21 cellular contexts compared by ENCODE assay signal in the genomic region with DNA sequence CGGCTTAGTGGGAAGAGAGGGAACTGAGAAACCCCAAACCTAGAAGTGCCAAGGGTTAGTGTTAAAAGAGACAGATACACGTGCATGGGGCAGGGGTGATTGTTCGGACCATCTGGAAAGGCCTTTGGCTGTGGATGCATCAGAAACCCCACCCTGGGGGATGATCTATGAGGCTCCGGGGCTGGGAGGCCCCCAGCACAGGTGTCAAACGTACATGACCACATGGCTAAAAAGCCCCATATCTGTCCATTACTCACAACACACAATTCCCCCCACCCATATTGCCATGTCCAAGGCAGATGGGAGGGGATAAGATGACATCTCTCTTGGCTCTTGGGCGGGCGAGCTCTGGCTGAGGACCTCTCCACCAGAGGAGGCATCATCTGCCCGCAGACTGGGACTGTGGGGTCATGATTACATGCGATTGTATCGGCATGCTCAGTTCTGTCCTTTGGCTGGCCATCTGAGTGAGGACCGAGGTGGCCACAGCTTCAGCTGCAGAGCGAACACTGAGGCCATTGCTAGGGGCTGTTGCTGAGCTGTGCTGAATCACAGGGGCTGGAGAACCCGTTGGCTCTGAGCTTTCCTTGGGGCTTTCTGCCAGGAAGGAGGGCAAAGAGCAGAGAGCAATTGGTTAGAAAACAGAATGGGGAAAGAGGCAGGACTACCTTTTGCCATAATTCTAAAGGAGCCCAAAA. TPM values are rescaled to one million over a fixed set of nuclear protein-coding genes. Genes with fewer than 3 reads are reported as not detected.
DNase-seq lines count a peak whose midpoint lies in the region; ATAC-seq and TF ChIP-seq lines count a peak whose summit lies in the region.
"Had no signal": no experiment of that assay in that cellular context is flagged by ENCODE, and none has a peak within 500 bp of the region (broad histone marks: within the 10 kb centered on the region; RNA-seq: fewer than 3 reads in every experiment).

No MANE protein-coding gene starts in this region.

- no peak for ATAC-seq in activated naive CD4-positive, alpha-beta T cell treated with anti-CD3 and anti-CD28 coated beads, Interleukin-2, amount 50 U/mL, for 72 hours
- ATAC-seq in upper lobe of right lung (no peak), SK-N-SH treated with all-trans-retinoic acid at 6 μM for 48 hours (no peak)
- ATAC-seq: A549, Panc1 had no signal

- H3K9me3 ChIP-seq in upper lobe of right lung (no peaks in the 10 kb centered on the region), hepatocyte (ENCODE audit: low read depth) (no peaks in the 10 kb centered on the region)
- H3K9me3 ChIP-seq: A549, SJSA1 had no signal

- TF ChIP-seq CTCF in nephron progenitor cell (IDR thresholded peaks at IDR 0.05) (no peak), upper lobe of right lung (IDR thresholded peaks at IDR 0.05) (no peak), hepatocyte (IDR thresholded peaks at IDR 0.05; ENCODE audit: poor library complexity) (no peak)

- H3K9me3 Mint-ChIP-seq in activated naive CD4-positive, alpha-beta T cell treated with anti-CD3 and anti-CD28 coated beads, Interleukin-2, amount 50 U/mL, for 72 hours = no peaks in the 10 kb centered on the region
- no peaks in the 10 kb centered on the region for H3K9me3 Mint-ChIP-seq in nephron progenitor cell

- H3K27me3 ChIP-seq in upper lobe of right lung (no peaks in the 10 kb centered on the region), hepatocyte (no peaks in the 10 kb centered on the region)
- H3K27me3 ChIP-seq: SJSA1 had no signal

- 93% methylated on average over 13 of the region's 13 CpGs for WGBS in hepatocyte (ENCODE audit: low lambda C conversion rate, missing lambda C conversion rate)

- H3K9me2 ChIP-seq in hepatocyte (replicated peaks; ENCODE audit: insufficient read depth) = no peaks in the 10 kb centered on the region

- no peaks in the 10 kb centered on the region for H3K79me2 ChIP-seq in hepatocyte

- H3K27ac Mint-ChIP-seq in activated naive CD4-positive, alpha-beta T cell treated with anti-CD3 and anti-CD28 coated beads, Interleukin-2, amount 50 U/mL, for 72 hours = peak overlapping the region; percentile 34
- peak overlapping the region; percentile 13 for H3K27ac Mint-ChIP-seq in nephron progenitor cell

- H3K4me1 ChIP-seq in upper lobe of right lung = peaks cover 7% of the 10 kb centered on the region
- no peaks in the 10 kb centered on the region for H3K4me1 ChIP-seq in hepatocyte (ENCODE audit: insufficient read depth)
- H3K4me1 ChIP-seq: A549, SJSA1 had no signal

- peaks cover 0 to 6% of the 10 kb centered on the region in 2 donors for H3K36me3 Mint-ChIP-seq in activated naive CD4-positive, alpha-beta T cell treated with anti-CD3 and anti-CD28 coated beads, Interleukin-2, amount 50 U/mL, for 72 hours
- H3K36me3 Mint-ChIP-seq in nephron progenitor cell (ENCODE audit: low read depth) = peaks cover 38% of the 10 kb centered on the region

- H3K4me3 ChIP-seq in upper lobe of right lung (no peak overlapping the region), hepatocyte (no peak overlapping the region)
- H3K4me3 ChIP-seq: A549, SJSA1 had no signal

- no peak overlapping the region for H3K4me2 ChIP-seq in hepatocyte
- H3K4me2 ChIP-seq: A549 had no signal

- peaks cover 4% of the 10 kb centered on the region for H3K27me3 Mint-ChIP-seq in nephron progenitor cell (ENCODE audit: low read depth, poor library complexity)

- no peak overlapping the region for H2AFZ ChIP-seq in hepatocyte

- intact Hi-C loops in upper lobe of right lung (cut with DNase I) = no loop called here

- DNase-seq in activated naive CD4-positive, alpha-beta T cell treated with anti-CD3 and anti-CD28 coated beads, Interleukin-2, amount 50 U/mL, for 72 hours (ENCODE audit: low spot score in 2 of 2) = no peak
- no peak for DNase-seq in activated naive CD4-positive, alpha-beta T cell treated with anti-CD3 and anti-CD28 coated beads, Interleukin-2, amount 50 U/mL, for 16 hours
- no peak for DNase-seq in nephron progenitor cell
- peak; percentile 53 for DNase-seq in upper lobe of right lung
- no peak for DNase-seq in hepatocyte (ENCODE audit: low spot score)
- no peak for DNase-seq in stimulated activated CD4-positive, alpha-beta T cell treated with anti-CD3 and anti-CD28 coated beads, Interleukin-2, amount 100 ng/mL, for 24 hours
- DNase-seq: H7, IMR-90, Karpas-422, NCI-H1436 treated with DMSO at 0.1 percent for 48 hours, NCI-H2029 treated with DMSO at 0.1 percent for 48 hours, NCI-H2171 had no signal

- H3K36me3 ChIP-seq in upper lobe of right lung = peaks cover 99% of the 10 kb centered on the region
- H3K36me3 ChIP-seq in hepatocyte (replicated peaks; ENCODE audit: insufficient read depth, low read depth) = no peaks in the 10 kb centered on the region

- no peak overlapping the region for H3K4me3 Mint-ChIP-seq in nephron progenitor cell

- H3K4me1 Mint-ChIP-seq in nephron progenitor cell = no peaks in the 10 kb centered on the region

- no peaks in the 10 kb centered on the region for H4K20me1 ChIP-seq in hepatocyte (ENCODE audit: insufficient read depth, poor library complexity, severe bottlenecking)

- H3K27ac ChIP-seq in cingulate gyrus (ENCODE audit: low read depth, low read length) (peak overlapping the region; percentile 12), upper lobe of right lung (no peak overlapping the region), hepatocyte (no peak overlapping the region)
- H3K27ac ChIP-seq: A549, HL-60, SJSA1 had no signal

TF ChIP-seq in SK-N-SH treated with all-trans-retinoic acid at 6 μM for 48 hours, 23 proteins besides CTCF, POLR2A, EP300 and RAD21:
- TF ChIP-seq ESRRG (CRISPR knock-in tag; IDR thresholded peaks at IDR 0.05) = no peak
- TF ChIP-seq OSR1 (CRISPR knock-in tag; IDR thresholded peaks at IDR 0.05) = no peak
- no peak for TF ChIP-seq ZC3H10 (CRISPR knock-in tag; IDR thresholded peaks at IDR 0.05)
- TF ChIP-seq ISL1 (CRISPR knock-in tag; IDR thresholded peaks at IDR 0.05) = no peak
- TF ChIP-seq ZFP3 (CRISPR knock-in tag; IDR thresholded peaks at IDR 0.05) = no peak
- TF ChIP-seq SNAI2 (CRISPR knock-in tag; IDR thresholded peaks at IDR 0.05) = no peak
- no peak for TF ChIP-seq TCF4 (CRISPR knock-in tag; IDR thresholded peaks at IDR 0.05; ENCODE audit: borderline replicate concordance)
- no peak for TF ChIP-seq GLIS3 (CRISPR knock-in tag; IDR thresholded peaks at IDR 0.05)
- no peak for TF ChIP-seq POU6F1 (CRISPR knock-in tag; IDR thresholded peaks at IDR 0.05; ENCODE audit: borderline replicate concordance, low read depth)
- no peak for TF ChIP-seq BACH2 (CRISPR knock-in tag; IDR thresholded peaks at IDR 0.05; ENCODE audit: borderline replicate concordance)
- no peak for TF ChIP-seq ARNTL (CRISPR knock-in tag; IDR thresholded peaks at IDR 0.05; ENCODE audit: borderline replicate concordance, low read depth)
- TF ChIP-seq, protein P1, sequence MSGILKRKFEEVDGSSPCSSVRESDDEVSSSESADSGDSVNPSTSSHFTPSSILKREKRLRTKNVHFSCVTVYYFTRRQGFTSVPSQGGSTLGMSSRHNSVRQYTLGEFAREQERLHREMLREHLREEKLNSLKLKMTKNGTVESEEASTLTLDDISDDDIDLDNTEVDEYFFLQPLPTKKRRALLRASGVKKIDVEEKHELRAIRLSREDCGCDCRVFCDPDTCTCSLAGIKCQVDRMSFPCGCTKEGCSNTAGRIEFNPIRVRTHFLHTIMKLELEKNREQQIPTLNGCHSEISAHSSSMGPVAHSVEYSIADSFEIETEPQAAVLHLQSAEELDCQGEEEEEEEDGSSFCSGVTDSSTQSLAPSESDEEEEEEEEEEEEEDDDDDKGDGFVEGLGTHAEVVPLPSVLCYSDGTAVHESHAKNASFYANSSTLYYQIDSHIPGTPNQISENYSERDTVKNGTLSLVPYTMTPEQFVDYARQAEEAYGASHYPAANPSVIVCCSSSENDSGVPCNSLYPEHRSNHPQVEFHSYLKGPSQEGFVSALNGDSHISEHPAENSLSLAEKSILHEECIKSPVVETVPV (CRISPR knock-in tag; IDR thresholded peaks at IDR 0.05) = no peak
- no peak for TF ChIP-seq ZNF8 (CRISPR knock-in tag; IDR thresholded peaks at IDR 0.05)
- TF ChIP-seq TOX (CRISPR knock-in tag; IDR thresholded peaks at IDR 0.05; ENCODE audit: borderline replicate concordance) = no peak
- TF ChIP-seq PPARA (CRISPR knock-in tag; IDR thresholded peaks at IDR 0.05; ENCODE audit: borderline replicate concordance) = no peak

RNA-seq across cellular contexts. Expression of gene NPFF, which starts 9.6 kb away (rescaled TPM):
- total RNA-seq in activated naive CD4-positive, alpha-beta T cell treated with anti-CD3 and anti-CD28 coated beads, Interleukin-2, amount 50 U/mL, for 72 hours = not detected
- total RNA-seq in upper lobe of right lung (not detected), hepatocyte (not detected in 2 replicates)
- 0.77 TPM in 1 of 2 replicates, not detected in the other for polyA plus RNA-seq in hepatocyte
- total RNA-seq: H7, HT1080, IMR-90, MCF 10A, SJSA1 had no signal
- polyA plus RNA-seq: BJ, IMR-90 had no signal

RNA-seq across cellular contexts. Expression of gene TARBP2, which starts 15.8 kb away (rescaled TPM):
- 10 to 100 TPM; 29.9 to 30.4 TPM for total RNA-seq in activated naive CD4-positive, alpha-beta T cell treated with anti-CD3 and anti-CD28 coated beads, Interleukin-2, amount 50 U/mL, for 72 hours
- total RNA-seq in upper lobe of right lung (33.1 TPM), hepatocyte (39.1 and 54.6 TPM in 2 replicates)
- 81.1 and 88.6 TPM in 2 replicates for polyA plus RNA-seq in hepatocyte

RNA-seq across cellular contexts. Expression of gene MAP3K12, which starts 17.6 kb away (rescaled TPM):
- total RNA-seq in activated naive CD4-positive, alpha-beta T cell treated with anti-CD3 and anti-CD28 coated beads, Interleukin-2, amount 50 U/mL, for 72 hours = 10 to 100 TPM in 1 of 2 donors, 1 to 10 TPM in 1; 9.5 to 21.7 TPM
- total RNA-seq in upper lobe of right lung (22.3 TPM), hepatocyte (10.8 and 16.0 TPM in 2 replicates)
- 10.0 and 14.0 TPM in 2 replicates for polyA plus RNA-seq in hepatocyte
